ENCODE assay signal across 34 cellular contexts in the genomic region with DNA sequence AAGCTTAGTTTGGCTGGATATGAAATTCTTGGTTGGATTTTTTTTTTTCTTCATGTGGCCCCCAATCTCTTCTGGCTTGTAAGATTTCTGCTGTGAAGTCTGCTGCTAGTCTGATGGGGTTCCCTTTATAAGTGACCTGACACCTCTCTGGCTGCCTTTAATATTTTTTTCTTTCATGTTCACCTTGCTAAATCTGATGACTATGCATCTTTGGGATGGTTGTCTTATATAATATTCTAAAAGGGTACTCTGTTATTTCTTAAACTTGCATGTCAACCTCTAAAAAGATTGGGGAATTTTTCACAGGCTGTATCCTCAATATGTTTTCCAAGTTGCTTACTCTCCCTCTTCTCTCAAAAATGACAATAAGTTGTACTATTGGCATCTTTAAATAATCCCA.
"Had no signal": no experiment of that assay in that cellular context is flagged by ENCODE, and none has a peak within 500 bp of the region (broad histone marks: within the 10 kb centered on the region; RNA-seq: fewer than 3 reads in every experiment).

No MANE protein-coding gene starts in this region.

- FAIRE-seq: astrocyte, bronchial epithelial cell had no signal

- DNase-seq: activated effector memory CD4-positive, alpha-beta T cell treated with anti-CD3 and anti-CD28 coated beads, Interleukin-2, amount 50 U/mL, for 16 hours; activated effector memory CD4-positive, alpha-beta T cell treated with Interleukin-2 at 50 U/mL for 16 hours; activated gamma-delta T cell; activated gamma-delta T cell treated with Interleukin-2 at 50 U/mL for 16 hours; activated naive CD4-positive, alpha-beta T cell; activated naive CD4-positive, alpha-beta T cell treated with anti-CD3 and anti-CD28 coated beads for 36 hours; activated naive CD4-positive, alpha-beta T cell treated with anti-CD3 and anti-CD28 coated beads, Interleukin-2, amount 10 ng/mL, durations not matched to agents 7 days and 5 days; activated naive CD4-positive, alpha-beta T cell treated with anti-CD3 and anti-CD28 coated beads, Interleukin-2, amount 50 U/mL, for 16 hours; activated naive CD4-positive, alpha-beta T cell treated with Interleukin-2 at 50 U/mL for 16 hours; activated naive CD8-positive, alpha-beta T cell treated with anti-CD3 and anti-CD28 coated beads for 36 hours; activated naive CD8-positive, alpha-beta T cell treated with anti-CD3 and anti-CD28 coated beads, Interleukin-2, amount 10 ng/mL, durations not matched to agents 7 days and 5 days; activated naive CD8-positive, alpha-beta T cell treated with anti-CD3 and anti-CD28 coated beads, Interleukin-2, amount 50 U/mL, for 24 hours; activated T-cell treated with anti-CD3 and anti-CD28 coated beads, Interleukin-2, amount 50 U/mL, for 1 hour; activated T-cell treated with anti-CD3 and anti-CD28 coated beads, Interleukin-2, amount 50 U/mL, for 24 hours; activated T-cell treated with anti-CD3 and anti-CD28 coated beads, Interleukin-2, amount 50 U/mL, for 4 hours; activated T-cell treated with anti-CD3 and anti-CD28 coated beads, Interleukin-2, amount 50 U/mL, for 48 hours; activated T-cell treated with anti-CD3 and anti-CD28 coated beads, Interleukin-2, amount 50 U/mL, for 72 hours; adrenal gland; amniotic stem cell; amygdala; anterior cingulate cortex; aorta; body of pancreas; brain microvascular endothelial cell; caudate nucleus; central memory CD4-positive, alpha-beta T cell; cerebellar nuclear complex had no signal

- H3K27me3 ChIP-seq: adrenal gland, ascending aorta, body of pancreas, brain microvascular endothelial cell, breast epithelium, cardiac muscle cell had no signal

- H3K36me3 ChIP-seq: adrenal gland, ascending aorta, brain microvascular endothelial cell, breast epithelium, cardiac muscle cell had no signal

- H3K27ac ChIP-seq: adrenal gland, ascending aorta, body of pancreas, brain microvascular endothelial cell, breast epithelium, cardiac muscle cell had no signal

- ATAC-seq: activated naive CD4-positive, alpha-beta T cell treated with anti-CD3 and anti-CD28 coated beads, Interleukin-2, amount 50 U/mL, for 72 hours; activated naive CD8-positive, alpha-beta T cell treated with anti-CD3 and anti-CD28 coated beads, Interleukin-2, amount 50 U/mL, for 24 hours; activated T-cell treated with anti-CD3 and anti-CD28 coated beads, Interleukin-2, amount 50 U/mL, for 4 hours; activated T-cell treated with anti-CD3 and anti-CD28 coated beads, Interleukin-2, amount 50 U/mL, for 72 hours; activated T-helper 17 cell treated with anti-CD3 and anti-CD28 coated beads, Interleukin-2, amount 50 U/mL, for 72 hours; body of pancreas had no signal

- H3K4me3 ChIP-seq: adrenal gland, ascending aorta, body of pancreas, breast epithelium, cardiac muscle cell had no signal

- H3K9me3 ChIP-seq: adrenal gland had no signal

- H3K4me1 ChIP-seq: adrenal gland, ascending aorta, body of pancreas, breast epithelium had no signal
